In genomic region chr12:89179983-89180382, GRCh38 we compare ENCODE assay signal across 9 cellular contexts.
DNase-seq lines count a peak whose midpoint lies in the region; ATAC-seq, FAIRE-seq and TF ChIP-seq lines count a peak whose summit lies in the region.
"Had no signal": no experiment of that assay in that cellular context is flagged by ENCODE, and none has a peak within 500 bp of the region (broad histone marks: within the 10 kb centered on the region; RNA-seq: fewer than 3 reads in every experiment).

No MANE protein-coding gene starts in this region.

- H3K36me3 Mint-ChIP-seq in activated CD4-positive, alpha-beta T cell treated with anti-CD3 and anti-CD28 coated beads, Interleukin-2, amount 10 ng/mL, durations not matched to agents 7 days and 5 days (ENCODE audit: low read depth), result peaks cover 11% of the 10 kb centered on the region

- ATAC-seq in GM19395 (IDR thresholded peaks at IDR 0.05; ENCODE audit: unreplicated experiment), result no peak

- DNase-seq in activated CD4-positive, alpha-beta T cell treated with anti-CD3 and anti-CD28 coated beads, Interleukin-2, amount 10 ng/mL, durations not matched to agents 7 days and 5 days, result no peak
- no peak for DNase-seq in activated CD4-positive, alpha-beta T cell treated with anti-CD3 and anti-CD28 coated beads for 4 hours
- DNase-seq in fibroblast of the conjunctiva (ENCODE audit: low read depth) (peak; percentile 98), stromal cell of bone marrow (ENCODE audit: low read depth) (peak; percentile 88), HTR-8/SVneo (ENCODE audit: insufficient read length, low spot score) (no peak), inferior parietal cortex (ENCODE audit: extremely low spot score) (no peak)
- DNase-seq: activated CD4-positive, alpha-beta T cell treated with anti-CD3 and anti-CD28 coated beads for 1 hour had no signal

- H3K9me3 Mint-ChIP-seq in activated CD4-positive, alpha-beta T cell treated with anti-CD3 and anti-CD28 coated beads, Interleukin-2, amount 10 ng/mL, durations not matched to agents 7 days and 5 days, result peaks cover 10% of the 10 kb centered on the region

- peak overlapping the region; percentile 33 for H3K27ac Mint-ChIP-seq in activated CD4-positive, alpha-beta T cell treated with anti-CD3 and anti-CD28 coated beads, Interleukin-2, amount 10 ng/mL, durations not matched to agents 7 days and 5 days

- H3K4me3 Mint-ChIP-seq in activated CD4-positive, alpha-beta T cell treated with anti-CD3 and anti-CD28 coated beads, Interleukin-2, amount 10 ng/mL, durations not matched to agents 7 days and 5 days, result no peak overlapping the region

- H3K27me3 Mint-ChIP-seq in activated CD4-positive, alpha-beta T cell treated with anti-CD3 and anti-CD28 coated beads, Interleukin-2, amount 10 ng/mL, durations not matched to agents 7 days and 5 days, result no peaks in the 10 kb centered on the region

- CTCF ChIA-PET in activated CD4-positive, alpha-beta T cell treated with anti-CD3 and anti-CD28 coated beads, Interleukin-2, amount 10 ng/mL, durations not matched to agents 7 days and 5 days (lab: Charles Lee), result interaction anchor here (0.6 to 1.5 kb wide), 8 partner anchors 10 to 61 kb away, joined by 3 to 4 read pairs (median 3); no protein-coding TSS in a partner anchor

- POLR2A ChIA-PET in activated CD4-positive, alpha-beta T cell treated with anti-CD3 and anti-CD28 coated beads, Interleukin-2, amount 10 ng/mL, durations not matched to agents 7 days and 5 days (lab: Charles Lee), result interaction anchor here (0.6 to 0.8 kb wide), 2 partner anchors 19 to 42 kb away, joined by 3 to 5 read pairs; no protein-coding TSS in a partner anchor

- FAIRE-seq in HTR-8/SVneo (lab: Jason Lieb, UNC), result no peak

- H3K4me1 Mint-ChIP-seq in activated CD4-positive, alpha-beta T cell treated with anti-CD3 and anti-CD28 coated beads, Interleukin-2, amount 10 ng/mL, durations not matched to agents 7 days and 5 days, result peaks cover 26% of the 10 kb centered on the region

TF ChIP-seq in PFSK-1, 5 proteins besides CTCF, POLR2A, EP300 and RAD21:
- peak; percentile 38; the same call in 1 of the 2 replicates for TF ChIP-seq TAF1 (IDR thresholded peaks at IDR 0.05; ENCODE audit: borderline replicate concordance, insufficient read depth, low read length)
- TF ChIP-seq REST (IDR thresholded peaks at IDR 0.05; ENCODE audit: insufficient read depth in 1 of 2, low read depth in 2 of 2, low read length in 2 of 2), result 0 out of 4 replicates have a peak, but pooled peaks of 1 of the 2 experiments have one; percentile 31
- no peak for TF ChIP-seq POLR2AphosphoS5 (IDR thresholded peaks at IDR 0.05; ENCODE audit: low read depth, low read length)
- TF ChIP-seq SIN3A (IDR thresholded peaks at IDR 0.05; ENCODE audit: borderline replicate concordance, insufficient read depth, low read length), result peak; percentile 48; the same call in 1 of the 2 replicates
- no peak for TF ChIP-seq FOXP2 (optimal IDR thresholded peaks at IDR 0.05; ENCODE audit: borderline replicate concordance, extremely low read depth, extremely low read length, insufficient read depth)

Comparison
In these comparisons a context has a peak if more than half of its experiments do, and no peak if none do; other contexts are left out.
1. DNase-seq: peak in fibroblast of the conjunctiva (single experiment) and stromal cell of bone marrow (single experiment); none in activated CD4-positive, alpha-beta T cell treated with anti-CD3 and anti-CD28 coated beads, Interleukin-2, amount 10 ng/mL, durations not matched to agents 7 days and 5 days (single experiment), activated CD4-positive, alpha-beta T cell treated with anti-CD3 and anti-CD28 coated beads for 4 hours (0 of 2), HTR-8/SVneo (single experiment) and inferior parietal cortex (single experiment).